Comparison of ENCODE assay signal across 9 cellular contexts in genomic region chr9:126127591-126127990, GRCh38.
"Had no signal": no experiment of that assay in that cellular context is flagged by ENCODE, and none has a peak within 500 bp of the region (broad histone marks: within the 10 kb centered on the region; RNA-seq: fewer than 3 reads in every experiment).

No MANE protein-coding gene starts in this region.

- DNase-seq: activated naive CD4-positive, alpha-beta T cell treated with anti-CD3 and anti-CD28 coated beads, Interleukin-2, amount 50 U/mL, for 16 hours; caudate nucleus; effector memory CD8-positive, alpha-beta T cell; left cardiac atrium; nephron progenitor cell; stimulated activated CD4-positive, alpha-beta T cell treated with anti-CD3 and anti-CD28 coated beads, Interleukin-4, amount 100 ng/mL, for 24 hours; thyroid gland had no signal

- H3K4me1 ChIP-seq: thyroid gland had no signal

- H3K27ac ChIP-seq: adrenal gland, hepatocyte, thyroid gland had no signal

- H3K9me3 Mint-ChIP-seq: effector memory CD8-positive, alpha-beta T cell had no signal

- H3K9me3 ChIP-seq: adrenal gland, thyroid gland had no signal

- H3K27ac Mint-ChIP-seq: effector memory CD8-positive, alpha-beta T cell; nephron progenitor cell had no signal

- H3K27me3 ChIP-seq: adrenal gland, thyroid gland had no signal

- H3K36me3 ChIP-seq: adrenal gland, thyroid gland had no signal

- H3K4me1 Mint-ChIP-seq: nephron progenitor cell had no signal

- H3K4me3 ChIP-seq: adrenal gland, hepatocyte, thyroid gland had no signal

- H3K4me3 Mint-ChIP-seq: effector memory CD8-positive, alpha-beta T cell; nephron progenitor cell had no signal
